14 cellular contexts compared by ENCODE assay signal in genomic region chr12:96136720-96137378, GRCh38.
A peak's percentile ranks its signal among the peaks of the same experiment; 100 is the strongest.
DNase-seq lines count a peak whose midpoint lies in the region; ATAC-seq and TF ChIP-seq lines count a peak whose summit lies in the region.
"Had no signal": no experiment of that assay in that cellular context is flagged by ENCODE, and none has a peak within 500 bp of the region (broad histone marks: within the 10 kb centered on the region; RNA-seq: fewer than 3 reads in every experiment).

No MANE protein-coding gene starts in this region.

- peaks cover 19% of the 10 kb centered on the region for H3K4me1 Mint-ChIP-seq in stimulated activated memory B cell treated with anti-CD40 and anti-IgM and Interleukin-4, amounts not matched to agents 10 μg/mL and 1 μg/mL and 100 μg/mL, for 72 hours

- peak overlapping the region; percentile 28; the same call in 1 of the 2 replicates for H3K9ac ChIP-seq in OCI-LY3 (ENCODE audit: low read length)

- H3K36me3 ChIP-seq in OCI-LY3 (replicated peaks; ENCODE audit: low read depth, low read length), result no peaks in the 10 kb centered on the region
- H3K36me3 ChIP-seq: HAP-1 had no signal

- no peaks in the 10 kb centered on the region for H3K79me2 ChIP-seq in OCI-LY3 (ENCODE audit: low read length)

- no peaks in the 10 kb centered on the region for H3K27me3 Mint-ChIP-seq in stimulated activated memory B cell treated with anti-CD40 and anti-IgM and Interleukin-4, amounts not matched to agents 10 μg/mL and 1 μg/mL and 100 μg/mL, for 72 hours

- H3K27ac Mint-ChIP-seq in stimulated activated memory B cell treated with anti-CD40 and anti-IgM and Interleukin-4, amounts not matched to agents 10 μg/mL and 1 μg/mL and 100 μg/mL, for 72 hours, result peak overlapping the region; percentile 75
- H3K27ac Mint-ChIP-seq: activated T-helper 2 cell treated with anti-CD3 and anti-CD28 coated beads, Interferon-gamma antibody, Interleukin-2, Interleukin-4, amounts not matched to agents 10 μg/mL and 5 μg/mL and 100 μg/mL, durations not matched to agents 14 hours and 24 hours and 36 hours had no signal

- H2AFZ ChIP-seq in OCI-LY3 (ENCODE audit: low read depth, low read length), result peak overlapping the region; percentile 62; the same call in 1 of the 2 replicates

- H4K20me1 ChIP-seq in OCI-LY3 (ENCODE audit: insufficient read depth, low read length), result no peaks in the 10 kb centered on the region

- peak overlapping the region; percentile 74 for H3K4me2 ChIP-seq in OCI-LY3 (ENCODE audit: low read length)

- H3K4me3 ChIP-seq in OCI-LY3 (ENCODE audit: low read length), result peak overlapping the region; percentile 49
- no peak overlapping the region for H3K4me3 ChIP-seq in epithelial cell of esophagus (ENCODE audit: low read length)
- H3K4me3 ChIP-seq: HAP-1, K562 had no signal

- H3K27me3 ChIP-seq in OCI-LY3 (ENCODE audit: low read depth, low read length), result peaks cover 5% of the 10 kb centered on the region

- no peaks in the 10 kb centered on the region for H3K9me3 Mint-ChIP-seq in stimulated activated memory B cell treated with anti-CD40 and anti-IgM and Interleukin-4, amounts not matched to agents 10 μg/mL and 1 μg/mL and 100 μg/mL, for 72 hours

- no peak overlapping the region for H3K4me3 Mint-ChIP-seq in stimulated activated memory B cell treated with anti-CD40 and anti-IgM and Interleukin-4, amounts not matched to agents 10 μg/mL and 1 μg/mL and 100 μg/mL, for 72 hours

- no peaks in the 10 kb centered on the region for H3K9me3 ChIP-seq in OCI-LY3 (ENCODE audit: insufficient read depth, low read length)
- H3K9me3 ChIP-seq: HAP-1 had no signal

- TF ChIP-seq CTCF in OCI-LY3 (IDR thresholded peaks at IDR 0.05; ENCODE audit: low read depth, low read length) (no peak), epithelial cell of esophagus (IDR thresholded peaks at IDR 0.05; ENCODE audit: insufficient read depth, low read depth, low read length, missing control alignments) (no peak)

- no peaks in the 10 kb centered on the region for H3K36me3 Mint-ChIP-seq in stimulated activated memory B cell treated with anti-CD40 and anti-IgM and Interleukin-4, amounts not matched to agents 10 μg/mL and 1 μg/mL and 100 μg/mL, for 72 hours

- H3K4me1 ChIP-seq in OCI-LY3 (ENCODE audit: low read length), result peaks cover 36% of the 10 kb centered on the region
- H3K4me1 ChIP-seq: HAP-1 had no signal

- peak overlapping the region; percentile 31 for H3K27ac ChIP-seq in OCI-LY3 (ENCODE audit: low read length)
- H3K27ac ChIP-seq: 22Rv1 had no signal

- DNase-seq in NOMO-1 (lab: John Stamatoyannopoulos, UW; ENCODE audit: unreplicated experiment in 2 of 2) (peak; percentile 7 to 59), NOMO-1 treated with dmso at 0.1 percent for 144 hours (lab: John Stamatoyannopoulos, UW; ENCODE audit: unreplicated experiment) (no peak), epithelial cell of esophagus (ENCODE audit: low read depth) (peak; percentile 68), NCI-H146 (lab: John Stamatoyannopoulos, UW) (no peak), hippocampal formation (lab: John Stamatoyannopoulos, UW) (no peak)
- DNase-seq in activated effector memory CD4-positive, alpha-beta T cell treated with anti-CD3 and anti-CD28 coated beads, Interleukin-2, amount 50 U/mL, for 16 hours, result no peak
- DNase-seq: cortex of kidney, DMS153 had no signal

- peak; percentile 71 for ATAC-seq in stimulated activated memory B cell treated with anti-CD40 and anti-IgM and Interleukin-4, amounts not matched to agents 10 μg/mL and 1 μg/mL and 100 μg/mL, for 72 hours
- ATAC-seq: K562 had no signal

Comparison
In these comparisons a context has a peak if more than half of its experiments do, and no peak if none do; other contexts are left out.
1. DNase-seq: peak in NOMO-1 (2 of 2) and epithelial cell of esophagus (single experiment); none in NOMO-1 treated with dmso at 0.1 percent for 144 hours (single experiment), NCI-H146 (single experiment), activated effector memory CD4-positive, alpha-beta T cell treated with anti-CD3 and anti-CD28 coated beads, Interleukin-2, amount 50 U/mL, for 16 hours (single experiment) and hippocampal formation (0 of 2).